In genomic region chr2:224400886-224401632, GRCh38 we compare ENCODE assay signal across 12 cellular contexts. TPM values are rescaled to one million over a fixed set of nuclear protein-coding genes. Genes with fewer than 3 reads are reported as not detected.
A peak's percentile ranks its signal among the peaks of the same experiment; 100 is the strongest.
DNase-seq lines count a peak whose midpoint lies in the region; ATAC-seq and TF ChIP-seq lines count a peak whose summit lies in the region.
"Had no signal": no experiment of that assay in that cellular context is flagged by ENCODE, and none has a peak within 500 bp of the region (broad histone marks: within the 10 kb centered on the region; RNA-seq: fewer than 3 reads in every experiment).

No MANE protein-coding gene starts in this region.

- H3K36me3 ChIP-seq in gastrocnemius medialis: no peaks in the 10 kb centered on the region

- H3K4me1 ChIP-seq in gastrocnemius medialis: peaks cover 0 to 3% of the 10 kb centered on the region in 2 donors

- no peak overlapping the region for H3K27ac Mint-ChIP-seq in activated CD4-positive, alpha-beta memory T cell treated with anti-CD3 and anti-CD28 coated beads for 36 hours
- H3K27ac Mint-ChIP-seq in immature natural killer cell (peak overlapping the region; percentile 29 to 96 (median 74)), Calu3 (ENCODE audit: unreplicated experiment) (no peak overlapping the region)

- BruUV-seq in Calu3 (replicated peaks; lab: Mats Ljungman, UMichigan): no TSS peak

- TF ChIP-seq POLR2A in gastrocnemius medialis (IDR thresholded peaks at IDR 0.05): no peak

- peaks cover 5% of the 10 kb centered on the region for H3K4me1 Mint-ChIP-seq in activated CD4-positive, alpha-beta memory T cell treated with anti-CD3 and anti-CD28 coated beads for 36 hours (ENCODE audit: low read depth)
- H3K4me1 Mint-ChIP-seq in immature natural killer cell (peaks cover 39 to 47% of the 10 kb centered on the region in 2 donors), Calu3 (ENCODE audit: low read depth, unreplicated experiment) (no peaks in the 10 kb centered on the region)

- no peak for TF ChIP-seq CTCF in gastrocnemius medialis (IDR thresholded peaks at IDR 0.05 in 4 of 5, conservative IDR thresholded peaks at IDR 0.05 in 1 of 5)
- no peak for TF ChIP-seq CTCF in Calu3 (IDR thresholded peaks at IDR 0.05; ENCODE audit: unreplicated experiment)

- peak overlapping the region; percentile 39 to 51 (median 48) for H3K4me3 ChIP-seq in gastrocnemius medialis

- H3K27me3 Mint-ChIP-seq in activated CD4-positive, alpha-beta memory T cell treated with anti-CD3 and anti-CD28 coated beads for 36 hours: peaks cover 5% of the 10 kb centered on the region
- peaks cover 0 to 4% (median 2%) of the 10 kb centered on the region in 3 donors for H3K27me3 Mint-ChIP-seq in immature natural killer cell (ENCODE audit: low read depth in 3 of 3)
- H3K27me3 Mint-ChIP-seq in Calu3 (ENCODE audit: unreplicated experiment): peaks cover 15% of the 10 kb centered on the region

- H3K9me3 ChIP-seq in gastrocnemius medialis: no peaks in the 10 kb centered on the region

- CTCF ChIA-PET in activated CD4-positive, alpha-beta memory T cell treated with anti-CD3 and anti-CD28 coated beads for 36 hours (lab: Charles Lee): interaction anchor here (0.6 to 2.7 kb wide), 3 partner anchors 32 to 249 kb away, joined by 3 to 13 read pairs (median 6); no protein-coding TSS in a partner anchor
- CTCF ChIA-PET in Calu3 (lab: Charles Lee): interaction anchor here (0.5 to 0.6 kb wide), 2 partner anchors 8 to 179 kb away, joined by 3 to 5 read pairs; no protein-coding TSS in a partner anchor

- H3K9me3 Mint-ChIP-seq in activated CD4-positive, alpha-beta memory T cell treated with anti-CD3 and anti-CD28 coated beads for 36 hours: peaks cover 4% of the 10 kb centered on the region
- peaks cover 0 to 2% (median 0%) of the 10 kb centered on the region in 6 donors for H3K9me3 Mint-ChIP-seq in immature natural killer cell
- no peaks in the 10 kb centered on the region for H3K9me3 Mint-ChIP-seq in Calu3 (ENCODE audit: low read depth, unreplicated experiment)

- no peak for DNase-seq in activated CD4-positive, alpha-beta memory T cell treated with anti-CD3 and anti-CD28 coated beads for 36 hours
- peak in 1 of 3 donors; percentile 10 for DNase-seq in immature natural killer cell
- no peak for DNase-seq in gastrocnemius medialis
- no peak for DNase-seq in NCI-H1694 treated with DMSO at 0.1 percent for 48 hours (lab: John Stamatoyannopoulos, UW)
- DNase-seq in NK-92 (lab: John Stamatoyannopoulos, UW; ENCODE audit: unreplicated experiment): no peak
- DNase-seq in Calu3: no peak
- DNase-seq: activated gamma-delta T cell treated with Interleukin-2 at 50 U/mL for 16 hours, SW 1271 had no signal

- no peaks in the 10 kb centered on the region for H3K27me3 ChIP-seq in gastrocnemius medialis

- in situ Hi-C loops in gastrocnemius medialis (cut with MboI; ENCODE audit: low sequenced_read_pairs in 4 of 4): no loop called here

- peak overlapping the region; percentile 45 for H3K4me3 Mint-ChIP-seq in activated CD4-positive, alpha-beta memory T cell treated with anti-CD3 and anti-CD28 coated beads for 36 hours
- peak overlapping the region; percentile 80 to 90 (median 86) for H3K4me3 Mint-ChIP-seq in immature natural killer cell
- no peak overlapping the region for H3K4me3 Mint-ChIP-seq in Calu3 (ENCODE audit: low read depth, unreplicated experiment)

- no peaks in the 10 kb centered on the region for H3K36me3 Mint-ChIP-seq in activated CD4-positive, alpha-beta memory T cell treated with anti-CD3 and anti-CD28 coated beads for 36 hours
- H3K36me3 Mint-ChIP-seq in immature natural killer cell: no peaks in the 10 kb centered on the region
- H3K36me3 Mint-ChIP-seq in Calu3 (ENCODE audit: insufficient read depth, unreplicated experiment): no peaks in the 10 kb centered on the region

- POLR2A ChIA-PET in activated CD4-positive, alpha-beta memory T cell treated with anti-CD3 and anti-CD28 coated beads for 36 hours (lab: Charles Lee): interaction anchor here (1.3 kb wide), 1 partner anchor 42 kb away, joined by 3 read pairs; no protein-coding TSS in a partner anchor

- intact Hi-C loops in activated CD4-positive, alpha-beta memory T cell treated with anti-CD3 and anti-CD28 coated beads for 36 hours (cut with micrococcal nuclease): no loop called here
- intact Hi-C loops in gastrocnemius medialis (cut with DNase I; ENCODE audit: low total_unique reads): no loop called here
- intact Hi-C loops in Calu3 (cut with micrococcal nuclease; ENCODE audit: unreplicated experiment): no loop called here

- ATAC-seq in GM21423 (IDR thresholded peaks at IDR 0.05; ENCODE audit: unreplicated experiment) (peak; percentile 7), gastrocnemius medialis (peak in 1 of 2 donors; percentile 22), GM21360 (IDR thresholded peaks at IDR 0.05; ENCODE audit: unreplicated experiment) (no peak)
- ATAC-seq: HCT116 had no signal

- H3K27ac ChIP-seq in gastrocnemius medialis: peak overlapping the region; percentile 30 to 74 (median 56)
- H3K27ac ChIP-seq: epithelial cell of prostate had no signal

RNA-seq across cellular contexts. Expression of gene FAM124B, which starts 0.8 kb away (rescaled TPM):
- total RNA-seq in activated CD4-positive, alpha-beta memory T cell treated with anti-CD3 and anti-CD28 coated beads for 36 hours: under 1 TPM; 0.39 to 0.40 TPM
- 1 to 10 TPM in 2 of 3 donors, under 1 TPM in 1; 0.78 to 1.4 (median 1.1) TPM for polyA plus RNA-seq in immature natural killer cell
- total RNA-seq in gastrocnemius medialis: 1 to 10 TPM; 1.7 to 2.4 (median 2.1) TPM
- not detected in 2 replicates for total RNA-seq in Calu3 (2022)

Comparison
In these comparisons a context has a peak if more than half of its experiments do, and no peak if none do; other contexts are left out.
1. H3K27ac Mint-ChIP-seq: peak in immature natural killer cell (6 of 6); none in activated CD4-positive, alpha-beta memory T cell treated with anti-CD3 and anti-CD28 coated beads for 36 hours (single experiment) and Calu3 (single experiment).